ENCODE assay signal across 15 cellular contexts in the genomic region with DNA sequence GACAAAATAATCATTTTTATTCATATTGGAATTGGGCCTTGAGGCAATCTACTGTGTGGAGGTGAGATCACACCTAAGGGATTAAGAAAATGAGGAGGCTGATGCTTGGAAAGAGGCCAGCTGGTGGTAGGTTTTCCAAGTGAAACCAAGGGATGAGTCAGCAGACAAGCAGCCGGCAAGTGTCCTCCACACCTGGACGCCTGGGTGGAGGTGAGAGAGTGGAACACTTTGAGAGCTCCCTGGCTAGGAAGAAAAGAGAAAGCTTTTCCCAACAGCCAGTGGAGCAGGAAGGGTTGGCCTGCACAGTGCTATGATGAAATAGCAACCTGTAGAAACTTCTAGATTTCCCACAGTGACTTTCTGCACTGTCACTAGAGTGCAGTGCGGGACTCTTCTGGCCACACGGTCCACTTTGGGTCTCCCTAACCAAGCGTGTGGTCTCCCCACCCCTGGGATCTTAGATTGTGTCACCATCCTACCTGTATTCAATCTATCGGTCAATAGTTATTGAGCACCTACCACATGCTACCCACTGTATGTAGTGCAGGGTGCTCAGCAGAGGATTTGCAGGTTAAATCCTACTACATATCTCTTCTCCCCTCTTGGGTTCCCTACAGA. TPM values are rescaled to one million over a fixed set of nuclear protein-coding genes. Genes with fewer than 3 reads are reported as not detected.
DNase-seq lines count a peak whose midpoint lies in the region; ATAC-seq lines count a peak whose summit lies in the region.
"Had no signal": no experiment of that assay in that cellular context is flagged by ENCODE, and none has a peak within 500 bp of the region (broad histone marks: within the 10 kb centered on the region; RNA-seq: fewer than 3 reads in every experiment).

No MANE protein-coding gene starts in this region.

- H3K4me3 Mint-ChIP-seq in activated CD8-positive, alpha-beta memory T cell treated with anti-CD3 and anti-CD28 coated beads, Interleukin-2, amount 10 ng/mL, durations not matched to agents 7 days and 5 days = no peak overlapping the region
- H3K4me3 Mint-ChIP-seq: activated naive CD4-positive, alpha-beta T cell treated with anti-CD3 and anti-CD28 coated beads for 36 hours had no signal

- no peaks in the 10 kb centered on the region for H3K9me3 ChIP-seq in esophagus (ENCODE audit: control insufficient read depth in 2 of 2, insufficient read depth in 1 of 2, low read depth in 1 of 2, low read length in 1 of 2)
- H3K9me3 ChIP-seq: suprapubic skin had no signal

- no peak overlapping the region for H3K27ac Mint-ChIP-seq in activated CD8-positive, alpha-beta memory T cell treated with anti-CD3 and anti-CD28 coated beads, Interleukin-2, amount 10 ng/mL, durations not matched to agents 7 days and 5 days
- H3K27ac Mint-ChIP-seq: activated naive CD4-positive, alpha-beta T cell treated with anti-CD3 and anti-CD28 coated beads for 36 hours had no signal

- no peak for ATAC-seq in GM21423 (IDR thresholded peaks at IDR 0.05; ENCODE audit: unreplicated experiment)
- ATAC-seq in activated CD8-positive, alpha-beta memory T cell treated with anti-CD3 and anti-CD28 coated beads, Interleukin-2, amount 10 ng/mL, durations not matched to agents 7 days and 5 days = no peak

- peaks cover 2 to 24% of the 10 kb centered on the region in 2 donors for H3K4me1 ChIP-seq in esophagus (ENCODE audit: control insufficient read depth in 2 of 2, insufficient read depth in 2 of 2, low read length in 1 of 2)
- H3K4me1 ChIP-seq: suprapubic skin had no signal

- no peaks in the 10 kb centered on the region for H3K27me3 ChIP-seq in esophagus (ENCODE audit: control insufficient read depth in 1 of 2, insufficient read depth in 2 of 2, low read length in 2 of 2)
- H3K27me3 ChIP-seq: suprapubic skin had no signal

- no peaks in the 10 kb centered on the region for H3K36me3 Mint-ChIP-seq in activated CD8-positive, alpha-beta memory T cell treated with anti-CD3 and anti-CD28 coated beads, Interleukin-2, amount 10 ng/mL, durations not matched to agents 7 days and 5 days

- no peak overlapping the region for H3K4me3 ChIP-seq in esophagus (ENCODE audit: low read depth in 1 of 2, low read length in 2 of 2)
- H3K4me3 ChIP-seq: suprapubic skin had no signal

- H3K4me1 Mint-ChIP-seq in activated CD8-positive, alpha-beta memory T cell treated with anti-CD3 and anti-CD28 coated beads, Interleukin-2, amount 10 ng/mL, durations not matched to agents 7 days and 5 days = no peaks in the 10 kb centered on the region

- CTCF ChIA-PET in activated CD8-positive, alpha-beta memory T cell treated with anti-CD3 and anti-CD28 coated beads, Interleukin-2, amount 10 ng/mL, durations not matched to agents 7 days and 5 days (lab: Charles Lee) = interaction anchor here (1.7 kb wide), 1 partner anchor 50 kb away, joined by 7 read pairs; no protein-coding TSS in a partner anchor

- H3K27ac ChIP-seq in esophagus (ENCODE audit: low read depth in 2 of 2, low read length in 1 of 2) = peak overlapping the region; percentile 72 to 75
- H3K27ac ChIP-seq: suprapubic skin had no signal

- 62 to 67% methylated on average over 6 of the region's 6 CpGs for WGBS in esophagus, 2 donors

- peaks cover 5% of the 10 kb centered on the region for H3K27me3 Mint-ChIP-seq in activated CD8-positive, alpha-beta memory T cell treated with anti-CD3 and anti-CD28 coated beads, Interleukin-2, amount 10 ng/mL, durations not matched to agents 7 days and 5 days

- DNase-seq in Daoy (ENCODE audit: low read depth) (peak; percentile 25), NCI-H510A treated with DMSO at 0.1 percent for 48 hours (lab: John Stamatoyannopoulos, UW) (peak; percentile 48), mucosa of gallbladder (ENCODE audit: low spot score) (peak; percentile 65), NCI-H446 (lab: John Stamatoyannopoulos, UW) (no peak)
- no peak for DNase-seq in activated CD4-positive, alpha-beta T cell treated with anti-CD3 and anti-CD28 coated beads, Interleukin-2, amount 50 U/mL, for 1 hour
- DNase-seq in activated CD8-positive, alpha-beta memory T cell treated with anti-CD3 and anti-CD28 coated beads, Interleukin-2, amount 10 ng/mL, durations not matched to agents 7 days and 5 days = no peak
- DNase-seq: activated naive CD4-positive, alpha-beta T cell treated with anti-CD3 and anti-CD28 coated beads for 36 hours; effector CD4-positive, alpha-beta T cell; EL; islet precursor cell; OCI-M1 had no signal

- H3K36me3 ChIP-seq in esophagus (ENCODE audit: control insufficient read depth in 2 of 2, insufficient read depth in 2 of 2, low read length in 1 of 2) = no peaks in the 10 kb centered on the region
- H3K36me3 ChIP-seq: suprapubic skin had no signal

- no peaks in the 10 kb centered on the region for H3K9me3 Mint-ChIP-seq in activated CD8-positive, alpha-beta memory T cell treated with anti-CD3 and anti-CD28 coated beads, Interleukin-2, amount 10 ng/mL, durations not matched to agents 7 days and 5 days (ENCODE audit: low read depth)
- H3K9me3 Mint-ChIP-seq: activated naive CD4-positive, alpha-beta T cell treated with anti-CD3 and anti-CD28 coated beads for 36 hours had no signal

RNA-seq across cellular contexts. Expression of gene IL37, which starts 19.5 kb away (rescaled TPM):
- total RNA-seq in Daoy (2014; rRNA removed; shearing (Covaris generic)) = not detected in 2 replicates
- polyA plus RNA-seq in esophagus = under 1 TPM; 0.06 to 0.12 TPM
- total RNA-seq in mucosa of gallbladder = 0.29 TPM
- total RNA-seq in activated CD8-positive, alpha-beta memory T cell treated with anti-CD3 and anti-CD28 coated beads, Interleukin-2, amount 10 ng/mL, durations not matched to agents 7 days and 5 days = not detected
- total RNA-seq: activated naive CD4-positive, alpha-beta T cell treated with anti-CD3 and anti-CD28 coated beads for 36 hours; frontal cortex had no signal

RNA-seq across cellular contexts. Expression of gene IL1B, which starts 54.9 kb away (rescaled TPM):
- 12.4 and 13.5 TPM in 2 replicates for total RNA-seq in Daoy (2014; rRNA removed; shearing (Covaris generic))
- polyA plus RNA-seq in esophagus = 1 to 10 TPM; 1.9 to 4.3 TPM
- total RNA-seq in mucosa of gallbladder = 33.2 TPM
- under 1 TPM in 1 of 2 experiments, not detected in 1; 0.14 TPM for total RNA-seq in activated CD8-positive, alpha-beta memory T cell treated with anti-CD3 and anti-CD28 coated beads, Interleukin-2, amount 10 ng/mL, durations not matched to agents 7 days and 5 days
- total RNA-seq: activated naive CD4-positive, alpha-beta T cell treated with anti-CD3 and anti-CD28 coated beads for 36 hours had no signal

Comparison
In these comparisons a context has a peak if more than half of its experiments do, and no peak if none do; other contexts are left out.
1. DNase-seq: peak in Daoy (single experiment), NCI-H510A treated with DMSO at 0.1 percent for 48 hours (single experiment) and mucosa of gallbladder (single experiment); none in activated CD4-positive, alpha-beta T cell treated with anti-CD3 and anti-CD28 coated beads, Interleukin-2, amount 50 U/mL, for 1 hour (single experiment), NCI-H446 (0 of 2) and activated CD8-positive, alpha-beta memory T cell treated with anti-CD3 and anti-CD28 coated beads, Interleukin-2, amount 10 ng/mL, durations not matched to agents 7 days and 5 days (single experiment).
2. RNA of gene IL1B, which starts 54.9 kb away (total RNA-seq): 33.2 TPM in mucosa of gallbladder (single experiment) and 12.4 to 13.5 TPM in Daoy; 0.14 TPM in activated CD8-positive, alpha-beta memory T cell treated with anti-CD3 and anti-CD28 coated beads, Interleukin-2, amount 10 ng/mL, durations not matched to agents 7 days and 5 days; every median in the first group is over 10 times any median in the second.